ENCODE assay signal across 21 cellular contexts in the genomic region with DNA sequence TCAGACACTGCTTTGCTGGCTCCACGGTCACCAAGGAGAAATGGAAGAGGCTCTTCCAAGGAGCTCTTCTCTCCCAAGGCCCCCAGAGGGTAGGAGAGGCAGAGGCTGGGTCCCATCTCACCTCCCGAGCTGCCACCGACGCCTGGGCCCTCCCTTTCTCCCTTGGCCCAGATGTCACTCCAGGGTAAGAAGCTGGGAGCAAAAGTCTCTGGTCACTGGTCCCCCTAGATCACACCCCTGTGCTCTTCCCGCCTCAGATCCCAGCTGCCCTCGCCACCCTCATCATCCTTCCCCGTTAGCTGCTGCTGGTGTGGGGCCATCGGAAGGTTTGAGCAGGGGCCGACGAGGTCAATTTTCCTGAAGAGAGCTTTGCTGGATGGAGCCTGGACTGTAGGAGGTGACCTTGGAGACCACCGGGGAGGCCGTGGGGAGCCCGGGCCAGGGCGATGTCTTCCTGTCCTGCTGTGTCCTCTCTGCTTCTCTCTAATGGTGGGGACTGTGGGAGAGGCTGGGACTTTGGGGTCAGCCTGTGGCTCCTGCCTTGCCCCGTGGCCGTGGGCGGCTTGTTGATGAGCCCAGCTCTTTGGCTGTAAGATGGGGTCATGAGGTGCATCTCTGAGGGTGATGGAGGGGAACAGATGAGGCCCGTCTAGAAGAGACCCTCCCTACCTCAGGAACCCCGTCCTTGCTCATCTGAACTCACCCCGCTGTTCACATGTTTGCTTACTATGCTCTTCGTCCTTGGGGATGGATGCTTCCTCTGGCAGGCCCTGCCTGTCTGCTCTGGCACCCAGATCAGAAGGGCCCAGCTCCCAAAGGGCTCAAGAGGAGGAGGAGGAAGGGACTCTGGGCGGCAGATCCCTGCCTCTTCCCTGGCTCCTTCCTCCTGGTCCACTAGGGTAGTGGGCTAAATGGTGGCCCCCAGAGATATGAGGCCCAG. TPM values are rescaled to one million over a fixed set of nuclear protein-coding genes. Genes with fewer than 3 reads are reported as not detected.
A peak's percentile ranks its signal among the peaks of the same experiment; 100 is the strongest.
DNase-seq lines count a peak whose midpoint lies in the region; ATAC-seq, FAIRE-seq and TF ChIP-seq lines count a peak whose summit lies in the region.
"Had no signal": no experiment of that assay in that cellular context is flagged by ENCODE, and none has a peak within 500 bp of the region (broad histone marks: within the 10 kb centered on the region; RNA-seq: fewer than 3 reads in every experiment).

No MANE protein-coding gene starts in this region.

- peaks cover 27% of the 10 kb centered on the region for H3K27me3 Mint-ChIP-seq in activated naive CD4-positive, alpha-beta T cell treated with anti-CD3 and anti-CD28 coated beads, Interleukin-2, amount 10 ng/mL, durations not matched to agents 7 days and 5 days
- no peaks in the 10 kb centered on the region for H3K27me3 Mint-ChIP-seq in T-cell

- no peak for TF ChIP-seq POLR2A in H1 (IDR thresholded peaks at IDR 0.05; ENCODE audit: control extremely low read depth in 1 of 2, low read depth in 2 of 2, low read length in 2 of 2)

- 82% methylated on average over 19 of the region's 22 CpGs; no CpG with 5 or more reads in 1 of the 2 experiments for WGBS in H1 (ENCODE audit: extremely low coverage in 1 of 2, insufficient coverage in 1 of 2, insufficient read length in 1 of 2, insufficient replicate concordance in 2 of 2, low coverage in 1 of 2, low lambda C conversion rate in 2 of 2, missing lambda C conversion rate in 1 of 2), 2 experiments

- H2BK20ac ChIP-seq in H1 (ENCODE audit: low read length) = no peak overlapping the region

- peak overlapping the region; percentile 38 for H4K8ac ChIP-seq in H1 (ENCODE audit: extremely low read depth, insufficient read depth, low read length)

- DNase-seq in activated naive CD4-positive, alpha-beta T cell treated with anti-CD3 and anti-CD28 coated beads, Interleukin-2, amount 10 ng/mL, durations not matched to agents 7 days and 5 days = no peak
- no peak for DNase-seq in activated naive CD4-positive, alpha-beta T cell treated with anti-CD3 and anti-CD28 coated beads, Interleukin-2, amount 50 U/mL, for 16 hours
- DNase-seq in T-cell (no peak), H1 (ENCODE audit: low read depth in 1 of 2, low spot score in 2 of 2) (no peak), posterior vena cava (ENCODE audit: low spot score) (peak; percentile 66)
- DNase-seq: brain microvascular endothelial cell; head of caudate nucleus; left ventricle myocardium inferior; NCI-H1417 treated with DMSO at 0.1 percent for 48 hours; NCI-H526 treated with DMSO at 0.1 percent for 48 hours; SHP77; stimulated activated naive CD8-positive, alpha-beta T cell treated with anti-CD3 and anti-CD28 coated beads, Interleukin-15, Interleukin-2, amounts not matched to agents 100 U/mL and 50 U/mL, for 24 hours had no signal

- no peak overlapping the region for H3K4me3 ChIP-seq in H1 (ENCODE audit: extremely low read depth in 1 of 4, insufficient read depth in 2 of 4, low read depth in 3 of 4, low read length in 4 of 4)
- H3K4me3 ChIP-seq: left ventricle myocardium inferior, tibial nerve had no signal

- no peaks in the 10 kb centered on the region for H3K27me3 ChIP-seq in H1 (replicated peaks in 1 of 4; ENCODE audit: control insufficient read depth in 3 of 4, extremely low read depth in 1 of 4, insufficient read depth in 3 of 4, low read length in 3 of 4)
- H3K27me3 ChIP-seq: brain microvascular endothelial cell, tibial nerve had no signal

- no peak overlapping the region for H2BK12ac ChIP-seq in H1 (ENCODE audit: low read depth, low read length)

- ATAC-seq in T-cell (replicated peaks in 1 of 4) = no peak
- ATAC-seq in HG03442 (IDR thresholded peaks at IDR 0.05; ENCODE audit: unreplicated experiment) = no peak
- ATAC-seq in HG03175 (IDR thresholded peaks at IDR 0.05; ENCODE audit: unreplicated experiment) = no peak
- no peak for ATAC-seq in HG02642 (IDR thresholded peaks at IDR 0.05; ENCODE audit: poor library complexity, unreplicated experiment)
- ATAC-seq: sciatic nerve; stimulated activated naive CD8-positive, alpha-beta T cell treated with anti-CD3 and anti-CD28 coated beads, Interleukin-15, Interleukin-2, amounts not matched to agents 100 U/mL and 50 U/mL, for 24 hours had no signal

- H4K91ac ChIP-seq in H1 (replicated peaks; ENCODE audit: insufficient read length, low read length) = no peak overlapping the region

- no peak overlapping the region for H2AK5ac ChIP-seq in H1 (ENCODE audit: low read depth, low read length)

- no peak overlapping the region for H3K23ac ChIP-seq in H1 (ENCODE audit: insufficient read length)

- POLR2A ChIA-PET in T-cell (lab: Charles Lee) = interaction anchor here in 1 of 2 donors (0.8 kb wide), 1 partner anchor 11 kb away, joined by 9 read pairs; no protein-coding TSS in a partner anchor
- POLR2A ChIA-PET in H1 (lab: Charles Lee; ENCODE audit: partially characterized antibody) = no interaction called here

- no peaks in the 10 kb centered on the region for H3K36me3 Mint-ChIP-seq in activated naive CD4-positive, alpha-beta T cell treated with anti-CD3 and anti-CD28 coated beads, Interleukin-2, amount 10 ng/mL, durations not matched to agents 7 days and 5 days
- H3K36me3 Mint-ChIP-seq in T-cell = no peaks in the 10 kb centered on the region

- no peaks in the 10 kb centered on the region for H3K9me3 ChIP-seq in H1 (ENCODE audit: insufficient read depth in 2 of 2, low read depth in 1 of 2, low read length in 1 of 2)
- H3K9me3 ChIP-seq: left ventricle myocardium inferior, tibial nerve had no signal

- CTCF ChIA-PET in activated naive CD4-positive, alpha-beta T cell treated with anti-CD3 and anti-CD28 coated beads, Interleukin-2, amount 10 ng/mL, durations not matched to agents 7 days and 5 days (lab: Charles Lee) = interaction anchor here (1.3 to 1.6 kb wide), 2 partner anchors 9 to 112 kb away, joined by 3 to 5 read pairs; no protein-coding TSS in a partner anchor
- CTCF ChIA-PET in T-cell (lab: Charles Lee) (interaction anchor here (0.6 to 1.4 kb wide), 5 partner anchors 10 to 451 kb away, joined by 3 read pairs; no protein-coding TSS in a partner anchor), H1 (lab: Charles Lee; ENCODE audit: partially characterized antibody) (interaction anchor here (0.6 to 18.1 kb wide), 12 partner anchors 9 to 389 kb away, joined by 3 to 192 read pairs (median 6); no protein-coding TSS in a partner anchor)

- FAIRE-seq in H1 (lab: Jason Lieb, UNC) = no peak

- peaks cover 70% of the 10 kb centered on the region for H3K4me1 Mint-ChIP-seq in activated naive CD4-positive, alpha-beta T cell treated with anti-CD3 and anti-CD28 coated beads, Interleukin-2, amount 10 ng/mL, durations not matched to agents 7 days and 5 days
- peaks cover 46 to 62% (median 60%) of the 10 kb centered on the region in 3 donors for H3K4me1 Mint-ChIP-seq in T-cell

- H3K27ac Mint-ChIP-seq in activated naive CD4-positive, alpha-beta T cell treated with anti-CD3 and anti-CD28 coated beads, Interleukin-2, amount 10 ng/mL, durations not matched to agents 7 days and 5 days = peak overlapping the region; percentile 98
- H3K27ac Mint-ChIP-seq in T-cell = peak overlapping the region; percentile 99

- no peak overlapping the region for H3K14ac ChIP-seq in H1 (ENCODE audit: insufficient read length)

- H2BK5ac ChIP-seq in H1 (ENCODE audit: low read depth, low read length) = no peak overlapping the region

- H3K9ac ChIP-seq in H1 (replicated peaks in 1 of 4; ENCODE audit: extremely low read depth in 1 of 4, low read depth in 3 of 4, low read length in 3 of 4) = no peak overlapping the region

- H3K56ac ChIP-seq in H1 (replicated peaks; ENCODE audit: insufficient read length, low read depth, low read length) = no peak overlapping the region

- H2BK15ac ChIP-seq in H1 (ENCODE audit: low read length) = no peak overlapping the region

- no peaks in the 10 kb centered on the region for H4K20me1 ChIP-seq in H1 (replicated peaks in 1 of 2; ENCODE audit: control insufficient read depth in 1 of 2, insufficient read depth in 2 of 2, low read length in 2 of 2)

- H3K4me3 Mint-ChIP-seq in activated naive CD4-positive, alpha-beta T cell treated with anti-CD3 and anti-CD28 coated beads, Interleukin-2, amount 10 ng/mL, durations not matched to agents 7 days and 5 days = no peak overlapping the region
- H3K4me3 Mint-ChIP-seq in T-cell = peak overlapping the region in 1 of 3 donors; percentile 17

- intact Hi-C loops in posterior vena cava (cut with DNase I) = no loop called here

- no peak for TF ChIP-seq CTCF in H1 (IDR thresholded peaks at IDR 0.05; ENCODE audit: control extremely low read depth in 1 of 3, insufficient read depth in 1 of 3, low read depth in 1 of 3, low read length in 3 of 3)

- no peaks in the 10 kb centered on the region for H3K4me1 ChIP-seq in H1 (replicated peaks in 1 of 4; ENCODE audit: control insufficient read depth in 3 of 4, insufficient read depth in 4 of 4, low read length in 3 of 4)

- H2AFZ ChIP-seq in H1 (ENCODE audit: low read length) = no peak overlapping the region

- no peak overlapping the region for H3K4me2 ChIP-seq in H1 (ENCODE audit: insufficient read depth in 1 of 2, low read depth in 2 of 2, low read length in 2 of 2)

- no peak for TF ChIP-seq RAD21 in H1 (IDR thresholded peaks at IDR 0.05 in 1 of 2, conservative IDR thresholded peaks at IDR 0.05 in 1 of 2; ENCODE audit: low read depth in 2 of 2, low read length in 2 of 2)

- no peaks in the 10 kb centered on the region for H3K9me3 Mint-ChIP-seq in activated naive CD4-positive, alpha-beta T cell treated with anti-CD3 and anti-CD28 coated beads, Interleukin-2, amount 10 ng/mL, durations not matched to agents 7 days and 5 days
- no peaks in the 10 kb centered on the region for H3K9me3 Mint-ChIP-seq in T-cell

- H3K27ac ChIP-seq in H1 (ENCODE audit: low read depth, low read length) = no peak overlapping the region
- H3K27ac ChIP-seq: brain microvascular endothelial cell, left ventricle myocardium inferior, tibial nerve, VCaP had no signal

- no peaks in the 10 kb centered on the region for H3K36me3 ChIP-seq in H1 (ENCODE audit: control insufficient read depth in 2 of 4, insufficient read depth in 4 of 4, low read length in 3 of 4)
- H3K36me3 ChIP-seq: brain microvascular endothelial cell, left ventricle myocardium inferior, tibial nerve had no signal

- no peak overlapping the region for H3K4ac ChIP-seq in H1 (replicated peaks; ENCODE audit: insufficient read length, low read depth, low read length)

- H2BK120ac ChIP-seq in H1 (replicated peaks; ENCODE audit: low read depth, low read length) = no peak overlapping the region

- no peaks in the 10 kb centered on the region for H3K23me2 ChIP-seq in H1 (ENCODE audit: low read depth, low read length)

- no peaks in the 10 kb centered on the region for H3K79me1 ChIP-seq in H1 (ENCODE audit: low read depth, low read length)

- H3K18ac ChIP-seq in H1 (ENCODE audit: extremely low read depth, low read length) = no peak overlapping the region

- TF ChIP-seq EP300 in H1 (IDR thresholded peaks at IDR 0.05; ENCODE audit: borderline replicate concordance in 1 of 2, low read depth in 2 of 2, low read length in 2 of 2) = no peak

- no peaks in the 10 kb centered on the region for H3K79me2 ChIP-seq in H1 (ENCODE audit: control insufficient read depth in 1 of 2, insufficient read depth in 2 of 2, low read length in 2 of 2)

- H4K5ac ChIP-seq in H1 (ENCODE audit: insufficient read length, low read depth, low read length) = no peak overlapping the region

RNA-seq across cellular contexts. Expression of gene RHBDF2, which starts 11.4 kb away (rescaled TPM):
- total RNA-seq in T-cell = 10 to 100 TPM; 35.2 to 99.0 (median 74.0) TPM
- 25.9 and 26.2 TPM in 2 replicates for total RNA-seq in H1 (2021; fragmentation: NEBNext Ultra II Directional; extraction: Animal tissue kit (Norgen Biotek cat#: 25700))
- 21.2 and 27.9 TPM in 2 replicates for polyA plus RNA-seq in H1 (2011; rRNA removed)
- polyA plus RNA-seq in H1 (2011; cell fraction: cytosol; rRNA removed) = 15.5 TPM
- 46.6 TPM for polyA plus RNA-seq in H1 (2011; cell fraction: nucleus; rRNA removed)
- polyA plus RNA-seq in H1 (2012, experiment 1 of 2) = 16.4 to 25.4 TPM (median 22.4 TPM) in 4 replicates
- 15.6 TPM for polyA plus RNA-seq in H1 (2012, experiment 2 of 2)
- polyA plus RNA-seq in H1 (2013, experiment 1 of 2) = 30.8 TPM
- 30.3 TPM for polyA plus RNA-seq in H1 (2013, experiment 2 of 2)
- 12.5 and 16.5 TPM in 2 replicates for polyA minus RNA-seq in H1 (2011; rRNA and poly(A)+ RNA removed)
- 16.4 TPM for polyA minus RNA-seq in H1 (2011; cell fraction: cytosol; rRNA and poly(A)+ RNA removed)
- 22.9 TPM for polyA minus RNA-seq in H1 (2011; cell fraction: nucleus; rRNA and poly(A)+ RNA removed)
- 10 to 100 TPM; 26.7 to 31.4 TPM for total RNA-seq in posterior vena cava

RNA-seq across cellular contexts. Expression of gene CYGB, which starts 24.9 kb away (rescaled TPM):
- total RNA-seq in T-cell (under 1 TPM; 0.20 to 0.76 (median 0.65) TPM), posterior vena cava (10 to 100 TPM; 16.3 to 24.5 TPM)
- total RNA-seq in H1 (2021; fragmentation: NEBNext Ultra II Directional; extraction: Animal tissue kit (Norgen Biotek cat#: 25700)) = 3.7 and 4.0 TPM in 2 replicates
- polyA plus RNA-seq in H1 (2011; rRNA removed) = 2.7 and 3.3 TPM in 2 replicates
- 1.7 TPM for polyA plus RNA-seq in H1 (2011; cell fraction: cytosol; rRNA removed)
- polyA plus RNA-seq in H1 (2011; cell fraction: nucleus; rRNA removed) = 1.7 TPM
- polyA plus RNA-seq in H1 (2012, experiment 1 of 2) = 1.4 to 3.4 TPM (median 2.9 TPM) in 4 replicates
- polyA plus RNA-seq in H1 (2012, experiment 2 of 2) = 4.0 TPM
- polyA plus RNA-seq in H1 (2013, experiment 1 of 2) = 2.8 TPM
- 2.8 TPM for polyA plus RNA-seq in H1 (2013, experiment 2 of 2)
- 0.19 and 1.4 TPM in 2 replicates for polyA minus RNA-seq in H1 (2011; rRNA and poly(A)+ RNA removed)
- 0.66 TPM for polyA minus RNA-seq in H1 (2011; cell fraction: cytosol; rRNA and poly(A)+ RNA removed)
- 0.80 TPM for polyA minus RNA-seq in H1 (2011; cell fraction: nucleus; rRNA and poly(A)+ RNA removed)

RNA-seq across cellular contexts. Expression of gene PRCD, which starts 27.2 kb away (rescaled TPM):
- total RNA-seq in T-cell (1 to 10 TPM in 2 of 5 donors, under 1 TPM in 3; 0.66 to 1.3 (median 0.92) TPM), posterior vena cava (1 to 10 TPM; 1.6 to 4.7 TPM)
- total RNA-seq in H1 (2021; fragmentation: NEBNext Ultra II Directional; extraction: Animal tissue kit (Norgen Biotek cat#: 25700)) = 1.4 and 2.1 TPM in 2 replicates
- 0.77 and 1.1 TPM in 2 replicates for polyA plus RNA-seq in H1 (2011; rRNA removed)
- polyA plus RNA-seq in H1 (2011; cell fraction: cytosol; rRNA removed) = 1.4 TPM
- 3.1 TPM for polyA plus RNA-seq in H1 (2011; cell fraction: nucleus; rRNA removed)
- 1.1 to 1.6 TPM (median 1.5 TPM) in 4 replicates for polyA plus RNA-seq in H1 (2012, experiment 1 of 2)
- polyA plus RNA-seq in H1 (2012, experiment 2 of 2) = 2.3 TPM
- polyA plus RNA-seq in H1 (2013, experiment 1 of 2) = 2.0 TPM
- polyA plus RNA-seq in H1 (2013, experiment 2 of 2) = 1.5 TPM
- 0.12 and 0.22 TPM in 2 replicates for polyA minus RNA-seq in H1 (2011; rRNA and poly(A)+ RNA removed)
- not detected for polyA minus RNA-seq in H1 (2011; cell fraction: cytosol; rRNA and poly(A)+ RNA removed)
- polyA minus RNA-seq in H1 (2011; cell fraction: nucleus; rRNA and poly(A)+ RNA removed) = 3.5 TPM
- total RNA-seq: HT1080 had no signal

RNA-seq across cellular contexts. Expression of gene AANAT, which starts 45.2 kb away (rescaled TPM):
- not detected for total RNA-seq in T-cell
- not detected in 2 replicates for total RNA-seq in H1 (2021; fragmentation: NEBNext Ultra II Directional; extraction: Animal tissue kit (Norgen Biotek cat#: 25700))
- polyA plus RNA-seq in H1 (2011; rRNA removed) = 0.53 and 1.1 TPM in 2 replicates
- 0.43 TPM for polyA plus RNA-seq in H1 (2011; cell fraction: cytosol; rRNA removed)
- 1.5 TPM for polyA plus RNA-seq in H1 (2011; cell fraction: nucleus; rRNA removed)
- 0.46 to 0.76 TPM (median 0.68 TPM) in 4 replicates for polyA plus RNA-seq in H1 (2012, experiment 1 of 2)
- not detected for polyA plus RNA-seq in H1 (2012, experiment 2 of 2)
- polyA plus RNA-seq in H1 (2013, experiment 1 of 2) = 0.16 TPM
- 0.13 TPM for polyA plus RNA-seq in H1 (2013, experiment 2 of 2)
- not detected in 2 replicates for polyA minus RNA-seq in H1 (2011; rRNA and poly(A)+ RNA removed)
- polyA minus RNA-seq in H1 (2011; cell fraction: cytosol; rRNA and poly(A)+ RNA removed) = not detected
- not detected for polyA minus RNA-seq in H1 (2011; cell fraction: nucleus; rRNA and poly(A)+ RNA removed)
- total RNA-seq in posterior vena cava = not detected
- total RNA-seq: left ventricle myocardium inferior, mucosa of gallbladder, osteocyte, sciatic nerve, tibial nerve had no signal

RNA-seq across cellular contexts. Expression of gene UBE2O, which starts 59.7 kb away (rescaled TPM):
- 10 to 100 TPM; 33.9 to 57.8 (median 47.5) TPM for total RNA-seq in T-cell
- total RNA-seq in H1 (2021; fragmentation: NEBNext Ultra II Directional; extraction: Animal tissue kit (Norgen Biotek cat#: 25700)) = 63.0 and 65.6 TPM in 2 replicates
- polyA plus RNA-seq in H1 (2011; rRNA removed) = 24.4 and 34.1 TPM in 2 replicates
- 26.6 TPM for polyA plus RNA-seq in H1 (2011; cell fraction: cytosol; rRNA removed)
- 63.4 TPM for polyA plus RNA-seq in H1 (2011; cell fraction: nucleus; rRNA removed)
- polyA plus RNA-seq in H1 (2012, experiment 1 of 2) = 37.4 to 63.3 TPM (median 56.2 TPM) in 4 replicates
- polyA plus RNA-seq in H1 (2012, experiment 2 of 2) = 31.8 TPM
- polyA plus RNA-seq in H1 (2013, experiment 1 of 2) = 25.8 TPM
- polyA plus RNA-seq in H1 (2013, experiment 2 of 2) = 23.6 TPM
- 119 and 174 TPM in 2 replicates for polyA minus RNA-seq in H1 (2011; rRNA and poly(A)+ RNA removed)
- 36.0 TPM for polyA minus RNA-seq in H1 (2011; cell fraction: cytosol; rRNA and poly(A)+ RNA removed)
- polyA minus RNA-seq in H1 (2011; cell fraction: nucleus; rRNA and poly(A)+ RNA removed) = 29.6 TPM
- 10 to 100 TPM; 17.2 to 17.9 TPM for total RNA-seq in posterior vena cava
